ENCODE assay signal across 9 cellular contexts in the genomic region with DNA sequence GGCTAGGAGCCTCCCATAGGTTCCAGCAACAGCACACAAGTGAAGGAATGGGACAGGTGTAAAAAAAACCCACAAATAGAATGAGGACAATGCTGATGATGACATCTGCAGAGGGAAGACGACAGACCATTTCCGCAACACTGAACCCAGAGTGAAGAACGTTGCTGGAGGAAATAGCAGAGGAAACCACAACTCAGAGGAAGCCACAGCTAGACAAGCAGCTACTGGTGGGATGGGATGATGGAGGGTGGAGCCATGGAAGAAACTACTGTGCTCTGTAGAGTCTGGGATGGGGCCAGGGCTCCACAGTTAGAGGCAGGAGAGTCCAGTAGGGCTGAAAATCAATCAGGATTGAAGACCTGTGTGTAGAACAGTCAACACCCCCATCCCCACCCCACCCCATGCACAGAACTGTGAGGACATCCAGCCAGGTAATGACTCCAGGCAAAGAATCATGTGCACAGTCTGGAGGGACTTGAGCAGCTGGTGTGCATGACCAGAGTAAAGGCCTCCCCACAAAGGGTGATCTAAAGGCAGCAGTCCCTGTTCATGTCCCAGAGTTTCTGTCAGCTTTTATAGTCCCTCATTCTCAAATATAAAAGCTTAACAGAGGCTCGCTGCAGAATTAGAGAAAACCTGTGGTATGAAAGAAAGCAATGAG.
DNase-seq lines count a peak whose midpoint lies in the region; ATAC-seq and TF ChIP-seq lines count a peak whose summit lies in the region.
"Had no signal": no experiment of that assay in that cellular context is flagged by ENCODE, and none has a peak within 500 bp of the region (broad histone marks: within the 10 kb centered on the region; RNA-seq: fewer than 3 reads in every experiment).

No MANE protein-coding gene starts in this region.

- H4K20me1 ChIP-seq in MM.1S (ENCODE audit: insufficient read depth, low read length) = no peaks in the 10 kb centered on the region

- peaks cover 0 to 2% (median 0%) of the 10 kb centered on the region in 7 donors for H3K9me3 Mint-ChIP-seq in CD4-positive, CD25-positive, alpha-beta regulatory T cell

- H3K27ac ChIP-seq in CD4-positive, CD25-positive, alpha-beta regulatory T cell (ENCODE audit: insufficient read depth, low read length, poor library complexity, severe bottlenecking) = peak overlapping the region; percentile 18
- H3K27ac ChIP-seq in MM.1S (ENCODE audit: low read length) = peak overlapping the region; percentile 90
- H3K27ac ChIP-seq in lower lobe of right lung = no peak overlapping the region
- no peak overlapping the region for H3K27ac ChIP-seq in A673 (ENCODE audit: low read depth, low read length, poor library complexity, severe bottlenecking)

- CTCF ChIA-PET in A673 (lab: Charles Lee) = interaction anchor here (0.5 kb wide), 1 partner anchor 140 kb away, joined by 3 read pairs; no protein-coding TSS in a partner anchor

- no peaks in the 10 kb centered on the region for H3K9me2 ChIP-seq in MM.1S (replicated peaks; ENCODE audit: insufficient read depth, low read length)

- peak overlapping the region in 3 of 4 donors; percentile 39 to 80 (median 69) for H3K4me3 Mint-ChIP-seq in CD4-positive, CD25-positive, alpha-beta regulatory T cell

- H2AFZ ChIP-seq in MM.1S (ENCODE audit: low read length) = peak overlapping the region; percentile 70; the same call in 1 of the 2 replicates

- peaks cover 15% of the 10 kb centered on the region for H3K27me3 Mint-ChIP-seq in CD4-positive, CD25-positive, alpha-beta regulatory T cell

- peaks cover 16% of the 10 kb centered on the region for H3K4me1 ChIP-seq in CD4-positive, CD25-positive, alpha-beta regulatory T cell (ENCODE audit: control insufficient read depth, insufficient read depth, low read length, poor library complexity, severe bottlenecking)
- H3K4me1 ChIP-seq in MM.1S (ENCODE audit: low read length) (peaks cover 20% of the 10 kb centered on the region), lower lobe of right lung (no peaks in the 10 kb centered on the region), A673 (ENCODE audit: insufficient read depth, low read length, poor library complexity, severe bottlenecking) (no peaks in the 10 kb centered on the region)

- H3K4me2 ChIP-seq in MM.1S (ENCODE audit: low read depth, low read length) = peak overlapping the region; percentile 61; the same call in 1 of the 2 replicates

- POLR2A ChIA-PET in A673 (lab: Charles Lee; ENCODE audit: low non-redundant PET) = no interaction called here

- H3K9ac ChIP-seq in MM.1S (ENCODE audit: low read length) = peak overlapping the region; percentile 27

- no peaks in the 10 kb centered on the region for H3K36me3 Mint-ChIP-seq in CD4-positive, CD25-positive, alpha-beta regulatory T cell

- no peak for TF ChIP-seq CTCF in MM.1S (IDR thresholded peaks at IDR 0.05; ENCODE audit: low read length)
- no peak for TF ChIP-seq CTCF in lower lobe of right lung (IDR thresholded peaks at IDR 0.05)
- no peak for TF ChIP-seq CTCF in A673 (conservative IDR thresholded peaks at IDR 0.05; ENCODE audit: low read depth, low read length)

- no TSS peak for BruUV-seq in A673 (replicated peaks; lab: Mats Ljungman, UMichigan)

- peak; percentile 7 to 88 (median 73) for DNase-seq in CD4-positive, CD25-positive, alpha-beta regulatory T cell
- DNase-seq in MM.1S = peak; percentile 90
- peak; percentile 32 for DNase-seq in activated CD8-positive, alpha-beta memory T cell treated with anti-CD3 and anti-CD28 coated beads, Interleukin-2, amount 50 U/mL, for 1 hour (ENCODE audit: extremely low read depth)
- no peak for DNase-seq in lower lobe of right lung
- no peak for DNase-seq in cerebellar cortex (ENCODE audit: low spot score)
- no peak for DNase-seq in NCI-H1092 treated with DMSO at 0.1 percent for 48 hours (lab: John Stamatoyannopoulos, UW)
- DNase-seq in putamen (ENCODE audit: low spot score) = no peak
- no peak for DNase-seq in A673 (ENCODE audit: low spot score)
- DNase-seq: substantia nigra had no signal

- no peaks in the 10 kb centered on the region for H3K79me2 ChIP-seq in MM.1S (ENCODE audit: low read length)

- peaks cover 9% of the 10 kb centered on the region; the same call in 1 of the 2 replicates for H3F3A ChIP-seq in MM.1S (ENCODE audit: insufficient read depth, low read length)

- no peaks in the 10 kb centered on the region for H3K9me3 ChIP-seq in CD4-positive, CD25-positive, alpha-beta regulatory T cell (ENCODE audit: control insufficient read depth in 2 of 2, low read length in 2 of 2)
- H3K9me3 ChIP-seq in MM.1S (replicated peaks; ENCODE audit: insufficient read depth, low read length) (no peaks in the 10 kb centered on the region), lower lobe of right lung (no peaks in the 10 kb centered on the region), A673 (ENCODE audit: low read depth, low read length, poor library complexity, severe bottlenecking) (no peaks in the 10 kb centered on the region)

- peaks cover 15 to 39% (median 27%) of the 10 kb centered on the region in 4 donors for H3K4me1 Mint-ChIP-seq in CD4-positive, CD25-positive, alpha-beta regulatory T cell

- peak overlapping the region; percentile 59 for H3K4me3 ChIP-seq in CD4-positive, CD25-positive, alpha-beta regulatory T cell (ENCODE audit: low read depth, low read length)
- H3K4me3 ChIP-seq in MM.1S (ENCODE audit: low read length) = peak overlapping the region; percentile 28; the same call in 1 of the 2 replicates
- H3K4me3 ChIP-seq in lower lobe of right lung = no peak overlapping the region
- H3K4me3 ChIP-seq in A673 (ENCODE audit: low read depth, low read length, poor library complexity, severe bottlenecking) = no peak overlapping the region

- H3K27me3 ChIP-seq in CD4-positive, CD25-positive, alpha-beta regulatory T cell (ENCODE audit: control insufficient read depth, insufficient read depth, low read length) = no peaks in the 10 kb centered on the region
- H3K27me3 ChIP-seq in MM.1S (replicated peaks; ENCODE audit: insufficient read depth, low read length) (no peaks in the 10 kb centered on the region), lower lobe of right lung (ENCODE audit: low read depth) (no peaks in the 10 kb centered on the region), A673 (replicated peaks; ENCODE audit: insufficient read depth, low read depth, low read length, poor library complexity) (no peaks in the 10 kb centered on the region)

- intact Hi-C loops in lower lobe of right lung (cut with DNase I) = no loop called here
- intact Hi-C loops in A673 (cut with micrococcal nuclease; ENCODE audit: unreplicated experiment) = no loop called here

- H3K36me3 ChIP-seq in CD4-positive, CD25-positive, alpha-beta regulatory T cell (ENCODE audit: control insufficient read depth, insufficient read depth, low read length) = no peaks in the 10 kb centered on the region
- H3K36me3 ChIP-seq in MM.1S (replicated peaks; ENCODE audit: insufficient read depth, low read length) (no peaks in the 10 kb centered on the region), lower lobe of right lung (no peaks in the 10 kb centered on the region), A673 (ENCODE audit: insufficient read depth, low read length, poor library complexity, severe bottlenecking) (no peaks in the 10 kb centered on the region)

- peak; percentile 98 to 99 for ATAC-seq in CD4-positive, CD25-positive, alpha-beta regulatory T cell (ENCODE audit: low read depth in 2 of 2)
- peak; percentile 65 to 77 for ATAC-seq in lower lobe of right lung

- H3K27ac Mint-ChIP-seq in CD4-positive, CD25-positive, alpha-beta regulatory T cell = peak overlapping the region; percentile 65 to 75 (median 74)

Comparison
In these comparisons a context has a peak if more than half of its experiments do, and no peak if none do; other contexts are left out.
1. DNase-seq: peak in CD4-positive, CD25-positive, alpha-beta regulatory T cell (3 of 3), MM.1S (single experiment) and activated CD8-positive, alpha-beta memory T cell treated with anti-CD3 and anti-CD28 coated beads, Interleukin-2, amount 50 U/mL, for 1 hour (single experiment); none in lower lobe of right lung (single experiment), cerebellar cortex (single experiment), NCI-H1092 treated with DMSO at 0.1 percent for 48 hours (single experiment), putamen (single experiment) and A673 (single experiment).
2. H3K27ac ChIP-seq: peak in CD4-positive, CD25-positive, alpha-beta regulatory T cell (single experiment) and MM.1S (single experiment); none in lower lobe of right lung (single experiment) and A673 (single experiment).
3. H3K4me3 ChIP-seq: peak in CD4-positive, CD25-positive, alpha-beta regulatory T cell (single experiment) and MM.1S (single experiment); none in lower lobe of right lung (single experiment) and A673 (single experiment).